ENCODE assay signal across 2 cellular contexts in genomic region chr19:1285737-1286360, GRCh38.
TF ChIP-seq lines count a peak whose summit lies in the region.

TSS of gene EFNA2 (plus strand) at chr19:1285873. CDS start at chr19:1286169, 296 bp downstream.

TF ChIP-seq in SK-N-SH, 30 proteins besides CTCF, POLR2A, EP300 and RAD21 (continued from another document):
- TF ChIP-seq RXRA (IDR thresholded peaks at IDR 0.05; ENCODE audit: borderline replicate concordance, low read depth) (no peak), POLR2AphosphoS5 (IDR thresholded peaks at IDR 0.05; ENCODE audit: low read depth, low read length) (no peak), MAX (IDR thresholded peaks at IDR 0.05; ENCODE audit: low read depth) (no peak), YY1 (IDR thresholded peaks at IDR 0.05; ENCODE audit: low read depth) (no peak), FOXM1 (IDR thresholded peaks at IDR 0.05; ENCODE audit: low read depth) (no peak), FOSL2 (IDR thresholded peaks at IDR 0.05; ENCODE audit: borderline replicate concordance, low read depth) (no peak), TEAD4 (IDR thresholded peaks at IDR 0.05; ENCODE audit: borderline replicate concordance, insufficient read depth) (no peak), FOXJ3 (CRISPR knock-in tag; IDR thresholded peaks at IDR 0.05) (no peak), MXI1 (IDR thresholded peaks at IDR 0.05; ENCODE audit: low read depth, low read length) (no peak), TCF12 (IDR thresholded peaks at IDR 0.05) (no peak), IRF3 (IDR thresholded peaks at IDR 0.05; ENCODE audit: low read depth, low read length) (no peak), NRF1 (IDR thresholded peaks at IDR 0.05; ENCODE audit: low read depth, low read length) (no peak)
- TF ChIP-seq, protein P1, sequence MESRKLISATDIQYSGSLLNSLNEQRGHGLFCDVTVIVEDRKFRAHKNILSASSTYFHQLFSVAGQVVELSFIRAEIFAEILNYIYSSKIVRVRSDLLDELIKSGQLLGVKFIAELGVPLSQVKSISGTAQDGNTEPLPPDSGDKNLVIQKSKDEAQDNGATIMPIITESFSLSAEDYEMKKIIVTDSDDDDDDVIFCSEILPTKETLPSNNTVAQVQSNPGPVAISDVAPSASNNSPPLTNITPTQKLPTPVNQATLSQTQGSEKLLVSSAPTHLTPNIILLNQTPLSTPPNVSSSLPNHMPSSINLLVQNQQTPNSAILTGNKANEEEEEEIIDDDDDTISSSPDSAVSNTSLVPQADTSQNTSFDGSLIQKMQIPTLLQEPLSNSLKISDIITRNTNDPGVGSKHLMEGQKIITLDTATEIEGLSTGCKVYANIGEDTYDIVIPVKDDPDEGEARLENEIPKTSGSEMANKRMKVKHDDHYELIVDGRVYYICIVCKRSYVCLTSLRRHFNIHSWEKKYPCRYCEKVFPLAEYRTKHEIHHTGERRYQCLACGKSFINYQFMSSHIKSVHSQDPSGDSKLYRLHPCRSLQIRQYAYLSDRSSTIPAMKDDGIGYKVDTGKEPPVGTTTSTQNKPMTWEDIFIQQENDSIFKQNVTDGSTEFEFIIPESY (IDR thresholded peaks at IDR 0.05; ENCODE audit: borderline replicate concordance, low read depth), result no peak

TF ChIP-seq in SK-N-SH treated with all-trans-retinoic acid at 6 μM for 48 hours, 23 proteins besides CTCF, POLR2A, EP300 and RAD21 (continued from another document):
- TF ChIP-seq, protein P2, sequence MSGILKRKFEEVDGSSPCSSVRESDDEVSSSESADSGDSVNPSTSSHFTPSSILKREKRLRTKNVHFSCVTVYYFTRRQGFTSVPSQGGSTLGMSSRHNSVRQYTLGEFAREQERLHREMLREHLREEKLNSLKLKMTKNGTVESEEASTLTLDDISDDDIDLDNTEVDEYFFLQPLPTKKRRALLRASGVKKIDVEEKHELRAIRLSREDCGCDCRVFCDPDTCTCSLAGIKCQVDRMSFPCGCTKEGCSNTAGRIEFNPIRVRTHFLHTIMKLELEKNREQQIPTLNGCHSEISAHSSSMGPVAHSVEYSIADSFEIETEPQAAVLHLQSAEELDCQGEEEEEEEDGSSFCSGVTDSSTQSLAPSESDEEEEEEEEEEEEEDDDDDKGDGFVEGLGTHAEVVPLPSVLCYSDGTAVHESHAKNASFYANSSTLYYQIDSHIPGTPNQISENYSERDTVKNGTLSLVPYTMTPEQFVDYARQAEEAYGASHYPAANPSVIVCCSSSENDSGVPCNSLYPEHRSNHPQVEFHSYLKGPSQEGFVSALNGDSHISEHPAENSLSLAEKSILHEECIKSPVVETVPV (CRISPR knock-in tag; IDR thresholded peaks at IDR 0.05), result no peak
